Comparison of ENCODE assay signal across 30 cellular contexts in the genomic region with DNA sequence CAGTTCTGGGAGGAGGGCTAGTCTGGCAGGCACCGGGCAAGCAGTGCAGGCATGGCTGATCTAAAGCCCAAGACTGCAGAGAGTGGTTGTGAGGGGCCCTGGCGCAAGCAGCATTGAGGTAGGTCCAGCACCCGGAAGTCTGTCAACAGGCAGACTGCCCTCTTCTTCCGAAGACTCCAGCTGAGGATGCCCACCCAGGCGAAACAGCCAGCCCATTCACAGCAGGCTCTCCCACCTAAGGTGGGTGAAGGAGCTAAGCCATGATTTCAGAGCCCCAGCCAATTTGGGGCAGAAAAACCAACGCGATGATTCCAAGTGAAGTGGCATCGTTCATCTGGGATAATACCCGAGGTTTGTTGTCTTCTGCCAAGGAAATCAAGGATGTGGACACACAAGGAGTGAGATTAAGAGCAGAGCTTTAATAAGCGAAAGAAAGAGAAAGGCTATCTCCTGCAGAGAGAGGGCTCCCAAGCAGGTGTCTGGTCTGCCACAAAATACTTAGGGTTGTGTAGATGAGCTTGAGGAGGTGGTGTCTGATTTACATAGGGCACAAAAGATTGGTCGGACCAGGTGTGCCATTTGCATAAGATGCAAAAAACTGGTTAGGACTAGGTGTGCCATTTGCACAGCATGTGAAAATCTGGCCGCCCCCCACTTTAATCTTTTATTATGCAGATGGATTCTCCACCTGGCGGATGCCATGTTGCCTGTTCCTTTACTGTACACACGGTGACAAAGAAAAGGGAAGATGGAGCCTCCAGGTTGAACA. TPM values are rescaled to one million over a fixed set of nuclear protein-coding genes. Genes with fewer than 3 reads are reported as not detected.
A peak's percentile ranks its signal among the peaks of the same experiment; 100 is the strongest.
DNase-seq lines count a peak whose midpoint lies in the region; ATAC-seq and TF ChIP-seq lines count a peak whose summit lies in the region.
"Had no signal": no experiment of that assay in that cellular context is flagged by ENCODE, and none has a peak within 500 bp of the region (broad histone marks: within the 10 kb centered on the region; RNA-seq: fewer than 3 reads in every experiment).

No MANE protein-coding gene starts in this region.

- H3K4me3 Mint-ChIP-seq in Caco-2 (ENCODE audit: unreplicated experiment) = no peak overlapping the region
- H3K4me3 Mint-ChIP-seq: activated CD4-positive, alpha-beta memory T cell treated with anti-CD3 and anti-CD28 coated beads for 36 hours; activated naive CD4-positive, alpha-beta T cell treated with anti-CD3 and anti-CD28 coated beads, Interleukin-2, amount 50 U/mL, for 24 hours; activated T-helper 17 cell treated with anti-CD3 and anti-CD28 coated beads, Interleukin-2, amount 50 U/mL, for 72 hours; stimulated activated effector memory CD8-positive, alpha-beta T cell treated with anti-CD3 and anti-CD28 coated beads, Interleukin-12 subunit alpha, Interleukin-12 subunit beta, amount 100 ng/mL, for 72 hours had no signal

- dilution Hi-C loops in mammary epithelial cell (cut with HindIII; ENCODE audit: low sequenced_read_pairs) = no loop called here

- H3K27ac Mint-ChIP-seq in Caco-2 (ENCODE audit: unreplicated experiment) = no peak overlapping the region
- H3K27ac Mint-ChIP-seq in activated naive CD4-positive, alpha-beta T cell treated with anti-CD3 and anti-CD28 coated beads, Interleukin-2, amount 50 U/mL, for 72 hours = no peak overlapping the region
- H3K27ac Mint-ChIP-seq: activated CD4-positive, alpha-beta memory T cell treated with anti-CD3 and anti-CD28 coated beads for 36 hours; activated naive CD4-positive, alpha-beta T cell treated with anti-CD3 and anti-CD28 coated beads, Interleukin-2, amount 50 U/mL, for 24 hours; activated T-helper 17 cell treated with anti-CD3 and anti-CD28 coated beads, Interleukin-2, amount 50 U/mL, for 72 hours; stimulated activated effector memory CD8-positive, alpha-beta T cell treated with anti-CD3 and anti-CD28 coated beads, Interleukin-12 subunit alpha, Interleukin-12 subunit beta, amount 100 ng/mL, for 72 hours had no signal

- TF ChIP-seq CTCF in Caco-2 (IDR thresholded peaks at IDR 0.05; ENCODE audit: insufficient read depth in 1 of 2, low read depth in 1 of 2, low read length in 1 of 2, severe bottlenecking in 1 of 2, unreplicated experiment in 1 of 2) (no peak), mammary epithelial cell (conservative IDR thresholded peaks at IDR 0.05 in 1 of 2, IDR thresholded peaks at IDR 0.05 in 1 of 2; ENCODE audit: extremely low read depth in 1 of 2, insufficient read depth in 1 of 2, low read depth in 1 of 2, low read length in 2 of 2) (no peak)

- H3K4me1 Mint-ChIP-seq in Caco-2 (ENCODE audit: low read depth, unreplicated experiment) = no peaks in the 10 kb centered on the region
- H3K4me1 Mint-ChIP-seq: activated naive CD4-positive, alpha-beta T cell treated with anti-CD3 and anti-CD28 coated beads, Interleukin-2, amount 50 U/mL, for 24 hours; activated T-helper 17 cell treated with anti-CD3 and anti-CD28 coated beads, Interleukin-2, amount 50 U/mL, for 72 hours; stimulated activated effector memory CD8-positive, alpha-beta T cell treated with anti-CD3 and anti-CD28 coated beads, Interleukin-12 subunit alpha, Interleukin-12 subunit beta, amount 100 ng/mL, for 72 hours had no signal

- in situ Hi-C loops in mammary epithelial cell (cut with MboI; ENCODE audit: low sequenced_read_pairs in 2 of 2) = no loop called here

- H3K27me3 ChIP-seq in Caco-2 (replicated peaks; ENCODE audit: control insufficient read depth, insufficient read depth, low read length) = peaks cover 1% of the 10 kb centered on the region; the same call in 1 of the 2 replicates
- H3K27me3 ChIP-seq in H7 (ENCODE audit: control insufficient read depth, insufficient read depth, low read length) = no peaks in the 10 kb centered on the region
- H3K27me3 ChIP-seq in mammary epithelial cell (ENCODE audit: insufficient read depth, low read length) = peaks cover 10% of the 10 kb centered on the region
- no peaks in the 10 kb centered on the region for H3K27me3 ChIP-seq in layer of hippocampus (ENCODE audit: control insufficient read depth, insufficient read depth, low read length)
- H3K27me3 ChIP-seq: BLaER1 treated with 17β-estradiol and CSF1 and Interleukin-3, amounts not matched to agents 10 nM and 100 nM; gastrocnemius medialis; right lobe of liver; SJCRH30; testis; uterus had no signal

- intact Hi-C loops in Caco-2 (cut with micrococcal nuclease; ENCODE audit: unreplicated experiment) (no loop called here), mammary epithelial cell (cut with micrococcal nuclease) (no loop called here)

- H3K27me3 Mint-ChIP-seq in Caco-2 (ENCODE audit: insufficient read depth, unreplicated experiment) = no peaks in the 10 kb centered on the region

- H3K4me3 ChIP-seq in Caco-2 (ENCODE audit: low read depth, low read length) = no peak overlapping the region
- no peak overlapping the region for H3K4me3 ChIP-seq in H7 (ENCODE audit: insufficient read depth, low read depth, low read length)
- H3K4me3 ChIP-seq in mammary epithelial cell (replicated peaks in 1 of 3; ENCODE audit: insufficient read depth in 1 of 3, low read depth in 2 of 3, low read length in 3 of 3) = no peak overlapping the region
- H3K4me3 ChIP-seq: BLaER1 treated with 17β-estradiol and CSF1 and Interleukin-3, amounts not matched to agents 10 nM and 100 nM; gastrocnemius medialis; lung; right lobe of liver; SJCRH30; testis; uterus had no signal

- 80% methylated on average over 12 of the region's 14 CpGs for WGBS in mammary epithelial cell (ENCODE audit: low coverage, missing lambda C conversion rate)

- no peak for ATAC-seq in activated naive CD4-positive, alpha-beta T cell treated with anti-CD3 and anti-CD28 coated beads, Interleukin-2, amount 50 U/mL, for 72 hours
- no peak for ATAC-seq in GM21515 (IDR thresholded peaks at IDR 0.05; ENCODE audit: unreplicated experiment)
- ATAC-seq: activated CD4-positive, CD25-positive, alpha-beta regulatory T cell treated with anti-CD3 and anti-CD28 coated beads, Interleukin-2, amount 50 U/mL, for 24 hours; activated T-helper 17 cell treated with anti-CD3 and anti-CD28 coated beads, Interleukin-2, amount 50 U/mL, for 72 hours; gastrocnemius medialis; HepG2; right lobe of liver; stimulated activated effector memory CD8-positive, alpha-beta T cell treated with anti-CD3 and anti-CD28 coated beads, Interleukin-12 subunit alpha, Interleukin-12 subunit beta, amount 100 ng/mL, for 72 hours had no signal

- POLR2A ChIA-PET in Caco-2 (lab: Charles Lee) = no interaction called here

- BruUV-seq in Caco-2 (replicated peaks; lab: Mats Ljungman, UMichigan) = TSS peak; percentile 69
- TSS peak; percentile 97 for BruUV-seq in mammary epithelial cell (replicated peaks; lab: Mats Ljungman, UMichigan)

- no peak overlapping the region for H2AFZ ChIP-seq in mammary epithelial cell (ENCODE audit: low read depth, low read length)
- H2AFZ ChIP-seq: parathyroid adenoma had no signal

- H3K79me2 ChIP-seq in mammary epithelial cell (ENCODE audit: insufficient read depth, low read length) = no peaks in the 10 kb centered on the region
- H3K79me2 ChIP-seq: parathyroid adenoma had no signal

- H4K20me1 ChIP-seq in mammary epithelial cell (ENCODE audit: insufficient read depth, low read length) = no peaks in the 10 kb centered on the region
- H4K20me1 ChIP-seq: BLaER1 treated with 17β-estradiol and CSF1 and Interleukin-3, amounts not matched to agents 10 nM and 100 nM had no signal

- H3K9ac ChIP-seq in mammary epithelial cell (ENCODE audit: insufficient read depth, low read length) = no peak overlapping the region
- H3K9ac ChIP-seq: BLaER1 treated with 17β-estradiol and CSF1 and Interleukin-3, amounts not matched to agents 10 nM and 100 nM; parathyroid adenoma had no signal

- H3K36me3 ChIP-seq in Caco-2 (ENCODE audit: control insufficient read depth, insufficient read depth, low read length) (no peaks in the 10 kb centered on the region), H7 (replicated peaks; ENCODE audit: control insufficient read depth, insufficient read depth, low read length) (peaks cover 14% of the 10 kb centered on the region), mammary epithelial cell (ENCODE audit: insufficient read depth, low read length) (no peaks in the 10 kb centered on the region)
- H3K36me3 ChIP-seq: BLaER1 treated with 17β-estradiol and CSF1 and Interleukin-3, amounts not matched to agents 10 nM and 100 nM; gastrocnemius medialis; right lobe of liver; SJCRH30; uterus had no signal

- no peak for DNase-seq in Caco-2
- peak; percentile 35 for DNase-seq in H7
- no peak for DNase-seq in mammary epithelial cell
- no peak for DNase-seq in activated naive CD4-positive, alpha-beta T cell treated with anti-CD3 and anti-CD28 coated beads, Interleukin-2, amount 50 U/mL, for 72 hours (ENCODE audit: low spot score in 2 of 2)
- no peak for DNase-seq in hepatic stellate cell (ENCODE audit: low spot score)
- DNase-seq in medulla oblongata (ENCODE audit: extremely low spot score) = no peak
- DNase-seq: activated CD4-positive, alpha-beta memory T cell treated with anti-CD3 and anti-CD28 coated beads for 36 hours; COR-L47; cortex of kidney; DMS79; gastrocnemius medialis; GF-D8; NCI-H1694 treated with DMSO at 0.1 percent for 48 hours; NCI-H774; right lobe of liver; SJCRH30; stimulated activated CD4-positive, alpha-beta T cell treated with anti-CD3 and anti-CD28 coated beads, Interleukin-4, amount 100 ng/mL, for 24 hours; T-helper 1 cell; testis; uterus had no signal

- H3K9me3 Mint-ChIP-seq in Caco-2 (ENCODE audit: unreplicated experiment) = no peaks in the 10 kb centered on the region
- no peaks in the 10 kb centered on the region for H3K9me3 Mint-ChIP-seq in activated naive CD4-positive, alpha-beta T cell treated with anti-CD3 and anti-CD28 coated beads, Interleukin-2, amount 50 U/mL, for 72 hours
- H3K9me3 Mint-ChIP-seq: activated CD4-positive, alpha-beta memory T cell treated with anti-CD3 and anti-CD28 coated beads for 36 hours; activated naive CD4-positive, alpha-beta T cell treated with anti-CD3 and anti-CD28 coated beads, Interleukin-2, amount 50 U/mL, for 24 hours; activated T-helper 17 cell treated with anti-CD3 and anti-CD28 coated beads, Interleukin-2, amount 50 U/mL, for 72 hours; stimulated activated effector memory CD8-positive, alpha-beta T cell treated with anti-CD3 and anti-CD28 coated beads, Interleukin-12 subunit alpha, Interleukin-12 subunit beta, amount 100 ng/mL, for 72 hours had no signal

- H3K9me3 ChIP-seq in Caco-2 = no peaks in the 10 kb centered on the region
- no peaks in the 10 kb centered on the region for H3K9me3 ChIP-seq in mammary epithelial cell (replicated peaks; ENCODE audit: insufficient read depth, low read length)
- H3K9me3 ChIP-seq: BLaER1 treated with 17β-estradiol and CSF1 and Interleukin-3, amounts not matched to agents 10 nM and 100 nM; gastrocnemius medialis; right lobe of liver; SJCRH30; testis; uterus had no signal

- H3K27ac ChIP-seq in mammary epithelial cell (ENCODE audit: insufficient read depth, low read depth, low read length) = no peak overlapping the region
- peak overlapping the region; percentile 98 for H3K27ac ChIP-seq in layer of hippocampus (ENCODE audit: low read depth, low read length)
- H3K27ac ChIP-seq: BLaER1 treated with 17β-estradiol and CSF1 and Interleukin-3, amounts not matched to agents 10 nM and 100 nM; gastrocnemius medialis; parathyroid adenoma; right lobe of liver; SJCRH30; testis; uterus had no signal

- H3K4me2 ChIP-seq in mammary epithelial cell (ENCODE audit: insufficient read depth, low read depth, low read length) = no peak overlapping the region
- H3K4me2 ChIP-seq: BLaER1 treated with 17β-estradiol and CSF1 and Interleukin-3, amounts not matched to agents 10 nM and 100 nM had no signal

- no peaks in the 10 kb centered on the region for H3K36me3 Mint-ChIP-seq in Caco-2 (ENCODE audit: insufficient read depth, unreplicated experiment)
- H3K36me3 Mint-ChIP-seq in activated naive CD4-positive, alpha-beta T cell treated with anti-CD3 and anti-CD28 coated beads, Interleukin-2, amount 50 U/mL, for 72 hours = no peaks in the 10 kb centered on the region
- H3K36me3 Mint-ChIP-seq: activated CD4-positive, alpha-beta memory T cell treated with anti-CD3 and anti-CD28 coated beads for 36 hours; activated naive CD4-positive, alpha-beta T cell treated with anti-CD3 and anti-CD28 coated beads, Interleukin-2, amount 50 U/mL, for 24 hours; stimulated activated effector memory CD8-positive, alpha-beta T cell treated with anti-CD3 and anti-CD28 coated beads, Interleukin-12 subunit alpha, Interleukin-12 subunit beta, amount 100 ng/mL, for 72 hours had no signal

- CTCF ChIA-PET in Caco-2 (lab: Charles Lee) = no interaction called here
- CTCF ChIA-PET in mammary epithelial cell (lab: Charles Lee; ENCODE audit: low non-redundant PET) = no interaction called here

- H3K4me1 ChIP-seq in Caco-2 (no peaks in the 10 kb centered on the region), mammary epithelial cell (ENCODE audit: insufficient read depth, low read length) (no peaks in the 10 kb centered on the region)
- H3K4me1 ChIP-seq: gastrocnemius medialis, right lobe of liver, SJCRH30, uterus had no signal

RNA-seq across cellular contexts. Expression of a gene that starts 22.6 kb away (rescaled TPM):
- 0.46 and 0.52 TPM in 2 replicates for total RNA-seq in Caco-2 (2022)
- total RNA-seq in H7 (2014; rRNA removed; shearing (Covaris generic)) = 26.5 and 38.6 TPM in 2 replicates
- total RNA-seq in mammary epithelial cell = under 1 TPM; 0.12 to 0.33 TPM
- 0.15 TPM for polyA plus RNA-seq in mammary epithelial cell
- not detected for polyA minus RNA-seq in mammary epithelial cell
- under 1 TPM; 0.09 to 0.35 TPM for total RNA-seq in activated naive CD4-positive, alpha-beta T cell treated with anti-CD3 and anti-CD28 coated beads, Interleukin-2, amount 50 U/mL, for 72 hours
- total RNA-seq: HepG2 had no signal
- polyA plus RNA-seq: HepG2 had no signal

Comparison
In these comparisons a context has a peak if more than half of its experiments do, and no peak if none do; other contexts are left out.
1. RNA of a gene that starts 22.6 kb away (total RNA-seq): 26.5 to 38.6 TPM in H7; 0.46 to 0.52 TPM in Caco-2, 0.09 to 0.35 TPM in activated naive CD4-positive, alpha-beta T cell treated with anti-CD3 and anti-CD28 coated beads, Interleukin-2, amount 50 U/mL, for 72 hours and 0.12 to 0.33 TPM in mammary epithelial cell; every median in the first group is over 10 times any median in the second.